2 cellular contexts compared by ENCODE assay signal in the genomic region with DNA sequence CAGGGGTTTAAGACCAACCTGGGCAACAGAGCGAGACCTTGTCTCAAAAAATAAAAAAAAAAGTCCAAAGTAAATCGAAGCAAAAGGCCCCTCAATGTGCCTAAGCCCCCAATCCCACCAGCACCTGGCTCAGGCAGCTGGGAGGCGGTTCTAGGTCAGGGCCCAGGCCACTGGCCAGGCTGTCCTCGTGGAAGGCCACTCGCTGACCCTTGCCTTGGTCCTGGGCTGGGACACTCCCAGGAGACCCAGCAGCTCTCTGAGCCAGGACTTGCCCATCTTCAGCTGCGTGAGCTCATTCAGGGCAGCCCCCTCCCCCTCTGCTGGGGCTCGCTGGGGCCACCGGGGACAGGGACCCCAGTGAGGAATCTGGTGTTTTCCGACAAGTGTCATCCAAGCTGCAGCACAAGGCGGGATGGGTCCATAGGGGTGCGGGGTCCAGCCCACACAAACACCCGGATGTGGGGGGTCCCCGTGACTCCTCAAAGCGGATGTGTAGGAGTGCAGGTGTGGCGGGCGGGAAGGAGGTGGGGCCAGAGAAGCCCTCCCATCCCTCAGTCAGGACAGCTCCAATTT.
TF ChIP-seq lines count a peak whose summit lies in the region.

No MANE protein-coding gene starts in this region.

TF ChIP-seq in HEK293, 187 proteins besides CTCF, POLR2A, EP300 and RAD21:
- TF ChIP-seq EGR2 (tag by site-specific recombination; IDR thresholded peaks at IDR 0.05; ENCODE audit: low read depth) (no peak), ZFHX2 (tag by site-specific recombination; conservative IDR thresholded peaks at IDR 0.05) (peak; percentile 16; the same call in 1 of the 2 replicates), BCL11B (tag by site-specific recombination; IDR thresholded peaks at IDR 0.05; ENCODE audit: low read depth) (0 out of 2 replicates have a peak, but pooled peaks have one; percentile 30), GLIS2 (tag by site-specific recombination; IDR thresholded peaks at IDR 0.05) (peak; percentile 59), ZNF202 (tag by site-specific recombination; IDR thresholded peaks at IDR 0.05; ENCODE audit: borderline replicate concordance) (no peak)
- TF ChIP-seq, protein P1, sequence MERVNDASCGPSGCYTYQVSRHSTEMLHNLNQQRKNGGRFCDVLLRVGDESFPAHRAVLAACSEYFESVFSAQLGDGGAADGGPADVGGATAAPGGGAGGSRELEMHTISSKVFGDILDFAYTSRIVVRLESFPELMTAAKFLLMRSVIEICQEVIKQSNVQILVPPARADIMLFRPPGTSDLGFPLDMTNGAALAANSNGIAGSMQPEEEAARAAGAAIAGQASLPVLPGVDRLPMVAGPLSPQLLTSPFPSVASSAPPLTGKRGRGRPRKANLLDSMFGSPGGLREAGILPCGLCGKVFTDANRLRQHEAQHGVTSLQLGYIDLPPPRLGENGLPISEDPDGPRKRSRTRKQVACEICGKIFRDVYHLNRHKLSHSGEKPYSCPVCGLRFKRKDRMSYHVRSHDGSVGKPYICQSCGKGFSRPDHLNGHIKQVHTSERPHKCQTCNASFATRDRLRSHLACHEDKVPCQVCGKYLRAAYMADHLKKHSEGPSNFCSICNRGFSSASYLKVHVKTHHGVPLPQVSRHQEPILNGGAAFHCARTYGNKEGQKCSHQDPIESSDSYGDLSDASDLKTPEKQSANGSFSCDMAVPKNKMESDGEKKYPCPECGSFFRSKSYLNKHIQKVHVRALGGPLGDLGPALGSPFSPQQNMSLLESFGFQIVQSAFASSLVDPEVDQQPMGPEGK (tag by site-specific recombination; IDR thresholded peaks at IDR 0.05) = 0 out of 2 replicates have a peak, but pooled peaks have one; percentile 36
- TF ChIP-seq, protein P2, sequence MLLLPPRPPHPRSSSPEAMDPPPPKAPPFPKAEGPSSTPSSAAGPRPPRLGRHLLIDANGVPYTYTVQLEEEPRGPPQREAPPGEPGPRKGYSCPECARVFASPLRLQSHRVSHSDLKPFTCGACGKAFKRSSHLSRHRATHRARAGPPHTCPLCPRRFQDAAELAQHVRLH (tag by site-specific recombination; IDR thresholded peaks at IDR 0.05) = no peak

TF ChIP-seq in K562, 482 proteins besides CTCF, POLR2A, EP300 and RAD21:
- no peak for TF ChIP-seq HMG20B (CRISPR knock-in tag; IDR thresholded peaks at IDR 0.05)
- TF ChIP-seq ZNF324 (CRISPR knock-in tag; IDR thresholded peaks at IDR 0.05) = no peak
- TF ChIP-seq, protein P3, sequence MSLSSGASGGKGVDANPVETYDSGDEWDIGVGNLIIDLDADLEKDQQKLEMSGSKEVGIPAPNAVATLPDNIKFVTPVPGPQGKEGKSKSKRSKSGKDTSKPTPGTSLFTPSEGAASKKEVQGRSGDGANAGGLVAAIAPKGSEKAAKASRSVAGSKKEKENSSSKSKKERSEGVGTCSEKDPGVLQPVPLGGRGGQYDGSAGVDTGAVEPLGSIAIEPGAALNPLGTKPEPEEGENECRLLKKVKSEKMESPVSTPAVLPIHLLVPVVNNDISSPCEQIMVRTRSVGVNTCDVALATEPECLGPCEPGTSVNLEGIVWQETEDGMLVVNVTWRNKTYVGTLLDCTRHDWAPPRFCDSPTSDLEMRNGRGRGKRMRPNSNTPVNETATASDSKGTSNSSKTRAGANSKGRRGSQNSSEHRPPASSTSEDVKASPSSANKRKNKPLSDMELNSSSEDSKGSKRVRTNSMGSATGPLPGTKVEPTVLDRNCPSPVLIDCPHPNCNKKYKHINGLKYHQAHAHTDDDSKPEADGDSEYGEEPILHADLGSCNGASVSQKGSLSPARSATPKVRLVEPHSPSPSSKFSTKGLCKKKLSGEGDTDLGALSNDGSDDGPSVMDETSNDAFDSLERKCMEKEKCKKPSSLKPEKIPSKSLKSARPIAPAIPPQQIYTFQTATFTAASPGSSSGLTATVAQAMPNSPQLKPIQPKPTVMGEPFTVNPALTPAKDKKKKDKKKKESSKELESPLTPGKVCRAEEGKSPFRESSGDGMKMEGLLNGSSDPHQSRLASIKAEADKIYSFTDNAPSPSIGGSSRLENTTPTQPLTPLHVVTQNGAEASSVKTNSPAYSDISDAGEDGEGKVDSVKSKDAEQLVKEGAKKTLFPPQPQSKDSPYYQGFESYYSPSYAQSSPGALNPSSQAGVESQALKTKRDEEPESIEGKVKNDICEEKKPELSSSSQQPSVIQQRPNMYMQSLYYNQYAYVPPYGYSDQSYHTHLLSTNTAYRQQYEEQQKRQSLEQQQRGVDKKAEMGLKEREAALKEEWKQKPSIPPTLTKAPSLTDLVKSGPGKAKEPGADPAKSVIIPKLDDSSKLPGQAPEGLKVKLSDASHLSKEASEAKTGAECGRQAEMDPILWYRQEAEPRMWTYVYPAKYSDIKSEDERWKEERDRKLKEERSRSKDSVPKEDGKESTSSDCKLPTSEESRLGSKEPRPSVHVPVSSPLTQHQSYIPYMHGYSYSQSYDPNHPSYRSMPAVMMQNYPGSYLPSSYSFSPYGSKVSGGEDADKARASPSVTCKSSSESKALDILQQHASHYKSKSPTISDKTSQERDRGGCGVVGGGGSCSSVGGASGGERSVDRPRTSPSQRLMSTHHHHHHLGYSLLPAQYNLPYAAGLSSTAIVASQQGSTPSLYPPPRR (CRISPR knock-in tag; IDR thresholded peaks at IDR 0.05; ENCODE audit: borderline replicate concordance) = no peak
- peak; percentile 46 for TF ChIP-seq RBFOX2 (IDR thresholded peaks at IDR 0.05; ENCODE audit: low read depth, low read length)
- TF ChIP-seq POLR2G (IDR thresholded peaks at IDR 0.05; ENCODE audit: low read depth, low read length) = peak; percentile 22; the same call in 1 of the 2 replicates
TF ChIP-seq in K562: peak in this region for 2.
